ENCODE assay signal across 2 cellular contexts in the genomic region with DNA sequence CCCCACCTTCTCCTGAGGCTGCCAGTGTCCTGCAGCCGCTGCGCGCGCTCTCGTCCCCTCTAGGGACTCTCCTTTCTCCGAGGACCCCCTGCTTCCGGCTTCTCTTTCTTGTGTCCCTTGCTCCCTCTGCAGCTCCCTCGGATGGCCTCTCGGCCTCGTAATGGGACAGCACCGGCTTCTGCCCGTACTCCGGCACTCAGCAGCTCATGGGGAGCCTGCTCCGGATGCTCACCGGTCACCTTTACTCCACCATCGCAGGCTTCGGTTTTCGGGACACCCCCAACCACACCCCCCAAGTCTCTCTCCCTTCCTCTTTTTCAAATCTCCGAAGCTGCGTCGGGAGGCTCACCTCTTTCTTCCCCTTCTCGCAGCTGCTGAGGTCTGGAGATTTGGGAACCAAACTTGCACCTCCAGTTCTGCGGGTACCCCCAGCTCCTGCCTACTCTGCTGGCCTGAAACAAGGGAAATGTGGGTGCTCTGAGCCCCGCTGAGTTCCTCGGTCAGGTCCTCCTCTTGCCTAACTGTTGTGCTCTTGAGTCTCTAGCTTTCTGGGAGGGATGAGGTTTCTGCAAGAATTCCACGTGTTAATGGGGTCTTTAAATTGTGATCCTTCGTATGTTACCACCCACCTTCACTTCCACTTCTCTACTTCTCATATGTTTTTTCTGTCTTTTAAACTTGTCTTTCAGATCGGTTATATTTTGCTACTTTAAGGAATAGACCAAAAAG.
TF ChIP-seq lines count a peak whose summit lies in the region.

No MANE protein-coding gene starts in this region.

TF ChIP-seq in SK-N-SH, 30 proteins besides CTCF, POLR2A, EP300 and RAD21 (continued from another document):
- TF ChIP-seq, protein P1, sequence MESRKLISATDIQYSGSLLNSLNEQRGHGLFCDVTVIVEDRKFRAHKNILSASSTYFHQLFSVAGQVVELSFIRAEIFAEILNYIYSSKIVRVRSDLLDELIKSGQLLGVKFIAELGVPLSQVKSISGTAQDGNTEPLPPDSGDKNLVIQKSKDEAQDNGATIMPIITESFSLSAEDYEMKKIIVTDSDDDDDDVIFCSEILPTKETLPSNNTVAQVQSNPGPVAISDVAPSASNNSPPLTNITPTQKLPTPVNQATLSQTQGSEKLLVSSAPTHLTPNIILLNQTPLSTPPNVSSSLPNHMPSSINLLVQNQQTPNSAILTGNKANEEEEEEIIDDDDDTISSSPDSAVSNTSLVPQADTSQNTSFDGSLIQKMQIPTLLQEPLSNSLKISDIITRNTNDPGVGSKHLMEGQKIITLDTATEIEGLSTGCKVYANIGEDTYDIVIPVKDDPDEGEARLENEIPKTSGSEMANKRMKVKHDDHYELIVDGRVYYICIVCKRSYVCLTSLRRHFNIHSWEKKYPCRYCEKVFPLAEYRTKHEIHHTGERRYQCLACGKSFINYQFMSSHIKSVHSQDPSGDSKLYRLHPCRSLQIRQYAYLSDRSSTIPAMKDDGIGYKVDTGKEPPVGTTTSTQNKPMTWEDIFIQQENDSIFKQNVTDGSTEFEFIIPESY (IDR thresholded peaks at IDR 0.05; ENCODE audit: borderline replicate concordance, low read depth): no peak
- no peak for TF ChIP-seq CHD2 (IDR thresholded peaks at IDR 0.05; ENCODE audit: low read length, partially characterized antibody)
- TF ChIP-seq RXRA (IDR thresholded peaks at IDR 0.05; ENCODE audit: borderline replicate concordance, low read depth): no peak
- TF ChIP-seq SIN3A (IDR thresholded peaks at IDR 0.05; ENCODE audit: borderline replicate concordance, low read depth, low read length): no peak
- TF ChIP-seq GABPA (IDR thresholded peaks at IDR 0.05; ENCODE audit: low read depth): no peak
TF ChIP-seq in SK-N-SH: peak in this region for 0.

TF ChIP-seq in GM12878, 131 proteins besides CTCF, POLR2A, EP300 and RAD21 (continued from another document):
- TF ChIP-seq, protein P1 (IDR thresholded peaks at IDR 0.05): 0 out of 2 replicates have a peak, but pooled peaks have one; percentile 48
- no peak for TF ChIP-seq NR2F1 (conservative IDR thresholded peaks at IDR 0.05)
- TF ChIP-seq RAD51 (IDR thresholded peaks at IDR 0.05): no peak
- TF ChIP-seq TCF12 (IDR thresholded peaks at IDR 0.05; ENCODE audit: low read depth, low read length): peak; percentile 55; the same call in 1 of the 2 replicates
- TF ChIP-seq EZH2 (IDR thresholded peaks at IDR 0.05; ENCODE audit: borderline replicate concordance, control insufficient read depth, low read depth, low read length): no peak
- TF ChIP-seq IKZF2 (IDR thresholded peaks at IDR 0.05): peak; percentile 80 to 82
- TF ChIP-seq ETV6 (conservative IDR thresholded peaks at IDR 0.05 in 1 of 2, IDR thresholded peaks at IDR 0.05 in 1 of 2; ENCODE audit: borderline replicate concordance in 1 of 2, low read depth in 1 of 2): no peak
- TF ChIP-seq, protein P2, sequence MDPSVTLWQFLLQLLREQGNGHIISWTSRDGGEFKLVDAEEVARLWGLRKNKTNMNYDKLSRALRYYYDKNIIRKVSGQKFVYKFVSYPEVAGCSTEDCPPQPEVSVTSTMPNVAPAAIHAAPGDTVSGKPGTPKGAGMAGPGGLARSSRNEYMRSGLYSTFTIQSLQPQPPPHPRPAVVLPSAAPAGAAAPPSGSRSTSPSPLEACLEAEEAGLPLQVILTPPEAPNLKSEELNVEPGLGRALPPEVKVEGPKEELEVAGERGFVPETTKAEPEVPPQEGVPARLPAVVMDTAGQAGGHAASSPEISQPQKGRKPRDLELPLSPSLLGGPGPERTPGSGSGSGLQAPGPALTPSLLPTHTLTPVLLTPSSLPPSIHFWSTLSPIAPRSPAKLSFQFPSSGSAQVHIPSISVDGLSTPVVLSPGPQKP (IDR thresholded peaks at IDR 0.05; ENCODE audit: low read depth, low read length): no peak
- 0 out of 2 replicates have a peak, but pooled peaks have one; percentile 24 for TF ChIP-seq RCOR1 (conservative IDR thresholded peaks at IDR 0.05; ENCODE audit: low read depth, low read length)
- TF ChIP-seq STAT1 (conservative IDR thresholded peaks at IDR 0.05): no peak
- no peak for TF ChIP-seq IRF4 (IDR thresholded peaks at IDR 0.05; ENCODE audit: low read depth, low read length)
- peak; percentile 74 for TF ChIP-seq RUNX3 (IDR thresholded peaks at IDR 0.05; ENCODE audit: low read length)
- TF ChIP-seq, protein P3, sequence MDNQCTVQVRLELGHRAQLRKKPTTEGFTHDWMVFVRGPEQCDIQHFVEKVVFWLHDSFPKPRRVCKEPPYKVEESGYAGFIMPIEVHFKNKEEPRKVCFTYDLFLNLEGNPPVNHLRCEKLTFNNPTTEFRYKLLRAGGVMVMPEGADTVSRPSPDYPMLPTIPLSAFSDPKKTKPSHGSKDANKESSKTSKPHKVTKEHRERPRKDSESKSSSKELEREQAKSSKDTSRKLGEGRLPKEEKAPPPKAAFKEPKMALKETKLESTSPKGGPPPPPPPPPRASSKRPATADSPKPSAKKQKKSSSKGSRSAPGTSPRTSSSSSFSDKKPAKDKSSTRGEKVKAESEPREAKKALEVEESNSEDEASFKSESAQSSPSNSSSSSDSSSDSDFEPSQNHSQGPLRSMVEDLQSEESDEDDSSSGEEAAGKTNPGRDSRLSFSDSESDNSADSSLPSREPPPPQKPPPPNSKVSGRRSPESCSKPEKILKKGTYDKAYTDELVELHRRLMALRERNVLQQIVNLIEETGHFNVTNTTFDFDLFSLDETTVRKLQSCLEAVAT (IDR thresholded peaks at IDR 0.05): peak; percentile 35; the same call in 1 of the 2 replicates
- no peak for TF ChIP-seq LARP7 (IDR thresholded peaks at IDR 0.05)
- peak; percentile 94 for TF ChIP-seq SPI1 (IDR thresholded peaks at IDR 0.05; ENCODE audit: borderline replicate concordance, insufficient read depth, low read depth, low read length)
- TF ChIP-seq EED (IDR thresholded peaks at IDR 0.05; ENCODE audit: low read depth): peak; percentile 72
- no peak for TF ChIP-seq POU2F2 (IDR thresholded peaks at IDR 0.05; ENCODE audit: borderline replicate concordance, low read depth, low read length)
- no peak for TF ChIP-seq SRF (IDR thresholded peaks at IDR 0.05; ENCODE audit: low read depth in 2 of 2, low read length in 2 of 2)
- peak; percentile 55 for TF ChIP-seq IKZF1 (conservative IDR thresholded peaks at IDR 0.05)
- TF ChIP-seq, protein P4, sequence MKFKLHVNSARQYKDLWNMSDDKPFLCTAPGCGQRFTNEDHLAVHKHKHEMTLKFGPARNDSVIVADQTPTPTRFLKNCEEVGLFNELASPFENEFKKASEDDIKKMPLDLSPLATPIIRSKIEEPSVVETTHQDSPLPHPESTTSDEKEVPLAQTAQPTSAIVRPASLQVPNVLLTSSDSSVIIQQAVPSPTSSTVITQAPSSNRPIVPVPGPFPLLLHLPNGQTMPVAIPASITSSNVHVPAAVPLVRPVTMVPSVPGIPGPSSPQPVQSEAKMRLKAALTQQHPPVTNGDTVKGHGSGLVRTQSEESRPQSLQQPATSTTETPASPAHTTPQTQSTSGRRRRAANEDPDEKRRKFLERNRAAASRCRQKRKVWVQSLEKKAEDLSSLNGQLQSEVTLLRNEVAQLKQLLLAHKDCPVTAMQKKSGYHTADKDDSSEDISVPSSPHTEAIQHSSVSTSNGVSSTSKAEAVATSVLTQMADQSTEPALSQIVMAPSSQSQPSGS (IDR thresholded peaks at IDR 0.05; ENCODE audit: low read length): no peak
- TF ChIP-seq, protein P5, sequence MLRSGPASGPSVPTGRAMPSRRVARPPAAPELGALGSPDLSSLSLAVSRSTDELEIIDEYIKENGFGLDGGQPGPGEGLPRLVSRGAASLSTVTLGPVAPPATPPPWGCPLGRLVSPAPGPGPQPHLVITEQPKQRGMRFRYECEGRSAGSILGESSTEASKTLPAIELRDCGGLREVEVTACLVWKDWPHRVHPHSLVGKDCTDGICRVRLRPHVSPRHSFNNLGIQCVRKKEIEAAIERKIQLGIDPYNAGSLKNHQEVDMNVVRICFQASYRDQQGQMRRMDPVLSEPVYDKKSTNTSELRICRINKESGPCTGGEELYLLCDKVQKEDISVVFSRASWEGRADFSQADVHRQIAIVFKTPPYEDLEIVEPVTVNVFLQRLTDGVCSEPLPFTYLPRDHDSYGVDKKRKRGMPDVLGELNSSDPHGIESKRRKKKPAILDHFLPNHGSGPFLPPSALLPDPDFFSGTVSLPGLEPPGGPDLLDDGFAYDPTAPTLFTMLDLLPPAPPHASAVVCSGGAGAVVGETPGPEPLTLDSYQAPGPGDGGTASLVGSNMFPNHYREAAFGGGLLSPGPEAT (IDR thresholded peaks at IDR 0.05; ENCODE audit: low read depth): peak; percentile 74
- TF ChIP-seq, protein P6, sequence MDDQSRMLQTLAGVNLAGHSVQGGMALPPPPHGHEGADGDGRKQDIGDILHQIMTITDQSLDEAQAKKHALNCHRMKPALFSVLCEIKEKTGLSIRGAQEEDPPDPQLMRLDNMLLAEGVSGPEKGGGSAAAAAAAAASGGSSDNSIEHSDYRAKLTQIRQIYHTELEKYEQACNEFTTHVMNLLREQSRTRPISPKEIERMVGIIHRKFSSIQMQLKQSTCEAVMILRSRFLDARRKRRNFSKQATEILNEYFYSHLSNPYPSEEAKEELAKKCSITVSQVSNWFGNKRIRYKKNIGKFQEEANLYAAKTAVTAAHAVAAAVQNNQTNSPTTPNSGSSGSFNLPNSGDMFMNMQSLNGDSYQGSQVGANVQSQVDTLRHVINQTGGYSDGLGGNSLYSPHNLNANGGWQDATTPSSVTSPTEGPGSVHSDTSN (IDR thresholded peaks at IDR 0.05; ENCODE audit: insufficient replicate concordance, low read depth, low read length): no peak
- TF ChIP-seq, protein P7, sequence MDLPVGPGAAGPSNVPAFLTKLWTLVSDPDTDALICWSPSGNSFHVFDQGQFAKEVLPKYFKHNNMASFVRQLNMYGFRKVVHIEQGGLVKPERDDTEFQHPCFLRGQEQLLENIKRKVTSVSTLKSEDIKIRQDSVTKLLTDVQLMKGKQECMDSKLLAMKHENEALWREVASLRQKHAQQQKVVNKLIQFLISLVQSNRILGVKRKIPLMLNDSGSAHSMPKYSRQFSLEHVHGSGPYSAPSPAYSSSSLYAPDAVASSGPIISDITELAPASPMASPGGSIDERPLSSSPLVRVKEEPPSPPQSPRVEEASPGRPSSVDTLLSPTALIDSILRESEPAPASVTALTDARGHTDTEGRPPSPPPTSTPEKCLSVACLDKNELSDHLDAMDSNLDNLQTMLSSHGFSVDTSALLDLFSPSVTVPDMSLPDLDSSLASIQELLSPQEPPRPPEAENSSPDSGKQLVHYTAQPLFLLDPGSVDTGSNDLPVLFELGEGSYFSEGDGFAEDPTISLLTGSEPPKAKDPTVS (IDR thresholded peaks at IDR 0.05; ENCODE audit: low read depth, low read length): no peak
- TF ChIP-seq SIN3A (IDR thresholded peaks at IDR 0.05; ENCODE audit: low read depth, low read length): no peak
- TF ChIP-seq, protein P8, sequence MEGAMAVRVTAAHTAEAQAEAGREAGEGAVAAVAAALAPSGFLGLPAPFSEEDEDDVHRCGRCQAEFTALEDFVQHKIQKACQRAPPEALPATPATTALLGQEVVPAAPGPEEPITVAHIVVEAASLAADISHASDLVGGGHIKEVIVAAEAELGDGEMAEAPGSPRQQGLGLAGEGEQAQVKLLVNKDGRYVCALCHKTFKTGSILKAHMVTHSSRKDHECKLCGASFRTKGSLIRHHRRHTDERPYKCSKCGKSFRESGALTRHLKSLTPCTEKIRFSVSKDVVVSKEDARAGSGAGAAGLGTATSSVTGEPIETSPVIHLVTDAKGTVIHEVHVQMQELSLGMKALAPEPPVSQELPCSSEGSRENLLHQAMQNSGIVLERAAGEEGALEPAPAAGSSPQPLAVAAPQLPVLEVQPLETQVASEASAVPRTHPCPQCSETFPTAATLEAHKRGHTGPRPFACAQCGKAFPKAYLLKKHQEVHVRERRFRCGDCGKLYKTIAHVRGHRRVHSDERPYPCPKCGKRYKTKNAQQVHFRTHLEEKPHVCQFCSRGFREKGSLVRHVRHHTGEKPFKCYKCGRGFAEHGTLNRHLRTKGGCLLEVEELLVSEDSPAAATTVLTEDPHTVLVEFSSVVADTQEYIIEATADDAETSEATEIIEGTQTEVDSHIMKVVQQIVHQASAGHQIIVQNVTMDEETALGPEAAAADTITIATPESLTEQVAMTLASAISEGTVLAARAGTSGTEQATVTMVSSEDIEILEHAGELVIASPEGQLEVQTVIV (IDR thresholded peaks at IDR 0.05; ENCODE audit: borderline replicate concordance, partially characterized antibody): peak; percentile 58
